18 cellular contexts compared by ENCODE assay signal in the genomic region with DNA sequence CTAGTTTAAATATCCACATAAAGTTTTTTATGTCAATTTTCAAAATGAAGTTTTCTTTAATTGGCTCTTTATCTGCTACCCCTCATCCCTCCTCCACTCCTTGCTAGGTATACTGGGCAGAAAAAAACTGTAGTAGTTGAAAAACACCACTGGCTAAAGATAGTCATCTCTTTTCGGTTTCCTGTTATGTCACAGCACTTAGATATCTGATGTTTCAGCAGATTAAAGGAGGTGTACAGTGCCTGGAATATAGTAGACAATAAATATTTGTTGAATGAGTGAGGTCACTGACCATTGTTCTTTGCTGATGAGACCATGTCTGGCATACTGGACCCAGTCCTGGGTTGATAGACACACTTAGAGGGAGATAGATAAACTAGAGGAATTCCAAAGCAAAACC. TPM values are rescaled to one million over a fixed set of nuclear protein-coding genes. Genes with fewer than 3 reads are reported as not detected.
DNase-seq lines count a peak whose midpoint lies in the region; ATAC-seq and TF ChIP-seq lines count a peak whose summit lies in the region.
"Had no signal": no experiment of that assay in that cellular context is flagged by ENCODE, and none has a peak within 500 bp of the region (broad histone marks: within the 10 kb centered on the region; RNA-seq: fewer than 3 reads in every experiment).

No MANE protein-coding gene starts in this region.

- peaks cover 16% of the 10 kb centered on the region for H3K4me1 ChIP-seq in upper lobe of right lung
- peaks cover 0 to 50% (median 26%) of the 10 kb centered on the region in 3 donors for H3K4me1 ChIP-seq in esophagus squamous epithelium

- no peak for TF ChIP-seq CTCF in upper lobe of right lung (IDR thresholded peaks at IDR 0.05)
- TF ChIP-seq CTCF in esophagus squamous epithelium (IDR thresholded peaks at IDR 0.05), result no peak

- DNase-seq in activated naive CD4-positive, alpha-beta T cell treated with anti-CD3 and anti-CD28 coated beads, Interleukin-2, amount 50 U/mL, for 16 hours, result no peak
- no peak for DNase-seq in T-helper 2 cell treated with Interferon-gamma antibody and Interleukin-4, amounts not matched to agents 5 μg/mL and 100 μg/mL, for 36 hours (ENCODE audit: low spot score)
- DNase-seq in effector memory CD8-positive, alpha-beta T cell, result no peak
- no peak for DNase-seq in upper lobe of right lung
- DNase-seq in anterior cingulate cortex (lab: John Stamatoyannopoulos, UW), result no peak
- no peak for DNase-seq in esophagus squamous epithelium (lab: John Stamatoyannopoulos, UW)
- DNase-seq in HK-2 (ENCODE audit: unreplicated experiment), result no peak
- DNase-seq: DMS153, foreskin melanocyte, NCI-H2029 treated with DMSO at 0.1 percent for 48 hours, right cardiac atrium, SW 1271, thyroid gland had no signal

- H3K27me3 ChIP-seq in upper lobe of right lung, result no peaks in the 10 kb centered on the region
- no peaks in the 10 kb centered on the region for H3K27me3 ChIP-seq in esophagus squamous epithelium
- H3K27me3 ChIP-seq: thyroid gland had no signal

- peak overlapping the region; percentile 95 for H3K27ac Mint-ChIP-seq in activated naive CD4-positive, alpha-beta T cell treated with anti-CD3 and anti-CD28 coated beads, Interleukin-2, amount 50 U/mL, for 24 hours
- peak overlapping the region; percentile 85 for H3K27ac Mint-ChIP-seq in T-helper 2 cell treated with Interferon-gamma antibody and Interleukin-4, amounts not matched to agents 5 μg/mL and 100 μg/mL, for 36 hours
- peak overlapping the region; percentile 69 to 73 for H3K27ac Mint-ChIP-seq in effector memory CD8-positive, alpha-beta T cell
- H3K27ac Mint-ChIP-seq: WTC11 had no signal

- H3K9me3 Mint-ChIP-seq in activated naive CD4-positive, alpha-beta T cell treated with anti-CD3 and anti-CD28 coated beads, Interleukin-2, amount 50 U/mL, for 24 hours, result no peaks in the 10 kb centered on the region
- no peaks in the 10 kb centered on the region for H3K9me3 Mint-ChIP-seq in T-helper 2 cell treated with Interferon-gamma antibody and Interleukin-4, amounts not matched to agents 5 μg/mL and 100 μg/mL, for 36 hours
- H3K9me3 Mint-ChIP-seq in effector memory CD8-positive, alpha-beta T cell, result peaks cover 2 to 7% of the 10 kb centered on the region in 2 donors
- H3K9me3 Mint-ChIP-seq: WTC11 had no signal

- 77 to 90% methylated on average over 1 of the region's 1 CpG for WGBS in esophagus squamous epithelium, 2 donors

- H3K9me3 ChIP-seq in upper lobe of right lung, result no peaks in the 10 kb centered on the region
- no peaks in the 10 kb centered on the region for H3K9me3 ChIP-seq in esophagus squamous epithelium
- H3K9me3 ChIP-seq: thyroid gland had no signal

- H3K4me1 Mint-ChIP-seq in activated naive CD4-positive, alpha-beta T cell treated with anti-CD3 and anti-CD28 coated beads, Interleukin-2, amount 50 U/mL, for 24 hours, result peaks cover 86% of the 10 kb centered on the region
- peaks cover 69% of the 10 kb centered on the region for H3K4me1 Mint-ChIP-seq in T-helper 2 cell treated with Interferon-gamma antibody and Interleukin-4, amounts not matched to agents 5 μg/mL and 100 μg/mL, for 36 hours (ENCODE audit: low read depth)
- H3K4me1 Mint-ChIP-seq in effector memory CD8-positive, alpha-beta T cell (ENCODE audit: low read depth in 2 of 2), result peaks cover 43 to 60% of the 10 kb centered on the region in 2 donors

- peaks cover 43% of the 10 kb centered on the region for H3K36me3 Mint-ChIP-seq in activated naive CD4-positive, alpha-beta T cell treated with anti-CD3 and anti-CD28 coated beads, Interleukin-2, amount 50 U/mL, for 24 hours
- H3K36me3 Mint-ChIP-seq in T-helper 2 cell treated with Interferon-gamma antibody and Interleukin-4, amounts not matched to agents 5 μg/mL and 100 μg/mL, for 36 hours (ENCODE audit: low read depth), result peaks cover 75% of the 10 kb centered on the region
- H3K36me3 Mint-ChIP-seq in effector memory CD8-positive, alpha-beta T cell (ENCODE audit: insufficient read depth), result peaks cover 63% of the 10 kb centered on the region

- TF ChIP-seq POLR2A in esophagus squamous epithelium (IDR thresholded peaks at IDR 0.05), result no peak

- ATAC-seq in effector memory CD8-positive, alpha-beta T cell (replicated peaks), result peak; percentile 48
- no peak for ATAC-seq in upper lobe of right lung
- ATAC-seq: right cardiac atrium, WTC11 had no signal

- H3K27ac ChIP-seq in upper lobe of right lung (peak overlapping the region; percentile 26), esophagus squamous epithelium (peak overlapping the region in 2 of 4 donors; percentile 2 to 30)
- H3K27ac ChIP-seq: thyroid gland had no signal

- H3K36me3 ChIP-seq in upper lobe of right lung (peaks cover 62% of the 10 kb centered on the region), esophagus squamous epithelium (peaks cover 12 to 56% (median 43%) of the 10 kb centered on the region in 3 donors)

- H3K27me3 Mint-ChIP-seq in activated naive CD4-positive, alpha-beta T cell treated with anti-CD3 and anti-CD28 coated beads, Interleukin-2, amount 50 U/mL, for 24 hours, result no peaks in the 10 kb centered on the region
- H3K27me3 Mint-ChIP-seq in T-helper 2 cell treated with Interferon-gamma antibody and Interleukin-4, amounts not matched to agents 5 μg/mL and 100 μg/mL, for 36 hours (ENCODE audit: low read depth), result no peaks in the 10 kb centered on the region
- no peaks in the 10 kb centered on the region for H3K27me3 Mint-ChIP-seq in effector memory CD8-positive, alpha-beta T cell

- intact Hi-C loops in upper lobe of right lung (cut with DNase I), result no loop called here
- intact Hi-C loops in esophagus squamous epithelium (cut with DNase I), result no loop called here

- H3K4me3 Mint-ChIP-seq in activated naive CD4-positive, alpha-beta T cell treated with anti-CD3 and anti-CD28 coated beads, Interleukin-2, amount 50 U/mL, for 24 hours, result peak overlapping the region; percentile 84
- H3K4me3 Mint-ChIP-seq in T-helper 2 cell treated with Interferon-gamma antibody and Interleukin-4, amounts not matched to agents 5 μg/mL and 100 μg/mL, for 36 hours, result peak overlapping the region; percentile 84
- peak overlapping the region; percentile 61 to 91 for H3K4me3 Mint-ChIP-seq in effector memory CD8-positive, alpha-beta T cell
- H3K4me3 Mint-ChIP-seq: WTC11 had no signal

- H3K4me3 ChIP-seq in upper lobe of right lung (no peak overlapping the region), esophagus squamous epithelium (peak overlapping the region in 1 of 4 donors; percentile 12)
- H3K4me3 ChIP-seq: thyroid gland had no signal

RNA-seq across cellular contexts. Expression of a gene that starts 3.2 kb away (rescaled TPM):
- total RNA-seq in upper lobe of right lung (23.9 TPM), esophagus squamous epithelium (10 to 100 TPM; 23.1 to 43.3 (median 27.1) TPM)

RNA-seq across cellular contexts. Expression of a gene that starts 9.4 kb away (rescaled TPM):
- total RNA-seq in upper lobe of right lung, result 6.6 TPM
- 1 to 10 TPM; 2.1 to 4.6 (median 3.1) TPM for total RNA-seq in esophagus squamous epithelium

RNA-seq across cellular contexts. Expression of a gene that starts 30.6 kb away (rescaled TPM):
- total RNA-seq in upper lobe of right lung (not detected), esophagus squamous epithelium (1 to 10 TPM in 3 of 4 donors, not detected in 1; 2.0 to 2.5 (median 2.1) TPM)
- total RNA-seq: bronchial epithelial cell, HT1080, liver, WTC11 had no signal
